In the genomic region with DNA sequence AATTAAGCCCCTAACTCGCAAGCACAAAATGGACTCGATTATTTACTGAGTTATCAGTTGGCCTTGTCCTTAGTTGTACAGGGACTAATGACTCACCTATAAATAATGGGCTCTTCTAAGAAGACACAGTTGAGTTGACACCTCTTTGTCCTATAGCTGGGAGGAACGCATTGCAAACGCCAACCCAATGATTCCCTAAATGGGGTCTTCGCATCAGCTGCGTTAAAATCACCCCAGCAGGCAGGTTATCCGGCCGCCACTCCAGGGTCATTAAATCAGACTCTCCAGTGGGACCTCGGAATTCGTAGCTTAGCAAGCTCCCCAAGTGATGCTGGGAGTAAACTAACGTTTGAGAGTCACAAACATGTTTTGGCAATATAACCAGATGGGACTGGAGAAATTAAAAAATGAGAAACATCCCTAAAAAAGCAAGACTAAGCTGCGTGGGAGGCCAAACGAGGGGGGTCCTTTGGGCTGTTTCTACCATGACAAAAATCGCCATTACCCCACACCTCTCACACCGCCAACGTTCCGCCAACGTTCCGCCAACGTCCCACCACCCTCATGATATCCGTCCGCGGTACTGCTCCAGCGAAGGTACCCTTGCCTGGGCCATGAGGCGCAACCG, we compare ENCODE assay signal across 8 cellular contexts. TPM values are rescaled to one million over a fixed set of nuclear protein-coding genes. Genes with fewer than 3 reads are reported as not detected.
A peak's percentile ranks its signal among the peaks of the same experiment; 100 is the strongest.
DNase-seq lines count a peak whose midpoint lies in the region; ATAC-seq and TF ChIP-seq lines count a peak whose summit lies in the region.

No MANE protein-coding gene starts in this region.

- no peak for ATAC-seq in GM21576 (IDR thresholded peaks at IDR 0.05; ENCODE audit: unreplicated experiment)

- TF ChIP-seq CTCF in VCaP (conservative IDR thresholded peaks at IDR 0.05) (no peak), fibroblast of villous mesenchyme (IDR thresholded peaks at IDR 0.05; ENCODE audit: insufficient read depth, low read depth, low read length) (no peak)

- DNase-seq in NCI-H748 (lab: John Stamatoyannopoulos, UW; ENCODE audit: unreplicated experiment) (peak; percentile 40), NCI-H748 treated with DMSO at 0.1 percent for 48 hours (lab: John Stamatoyannopoulos, UW) (no peak), fibroblast of villous mesenchyme (ENCODE audit: low read depth) (no peak), skeletal muscle cell (ENCODE audit: low read depth) (no peak), midbrain (lab: John Stamatoyannopoulos, UW) (no peak)
- no peak for DNase-seq in NK-92 treated with Interleukin-12 subunit alpha and Interleukin-12 subunit beta, amount 100 ng/mL, for 24 hours (lab: John Stamatoyannopoulos, UW)

- H3K4me3 ChIP-seq in fibroblast of villous mesenchyme (ENCODE audit: low read depth, low read length), result peak overlapping the region; percentile 82
- peak overlapping the region; percentile 81 for H3K4me3 ChIP-seq in skeletal muscle cell (ENCODE audit: low read depth, low read length)

- peak overlapping the region; percentile 98 for H3K27ac ChIP-seq in VCaP

RNA-seq across cellular contexts. Expression of a gene that starts 0.9 kb away (rescaled TPM):
- 110 and 132 TPM in 2 replicates for total RNA-seq in fibroblast of villous mesenchyme

RNA-seq across cellular contexts. Expression of a gene that starts 9.6 kb away (rescaled TPM):
- 61.3 and 75.7 TPM in 2 replicates for total RNA-seq in fibroblast of villous mesenchyme

RNA-seq across cellular contexts. Expression of a gene that starts 54.1 kb away (rescaled TPM):
- total RNA-seq in fibroblast of villous mesenchyme, result 42.5 and 60.9 TPM in 2 replicates
